In the genomic region with DNA sequence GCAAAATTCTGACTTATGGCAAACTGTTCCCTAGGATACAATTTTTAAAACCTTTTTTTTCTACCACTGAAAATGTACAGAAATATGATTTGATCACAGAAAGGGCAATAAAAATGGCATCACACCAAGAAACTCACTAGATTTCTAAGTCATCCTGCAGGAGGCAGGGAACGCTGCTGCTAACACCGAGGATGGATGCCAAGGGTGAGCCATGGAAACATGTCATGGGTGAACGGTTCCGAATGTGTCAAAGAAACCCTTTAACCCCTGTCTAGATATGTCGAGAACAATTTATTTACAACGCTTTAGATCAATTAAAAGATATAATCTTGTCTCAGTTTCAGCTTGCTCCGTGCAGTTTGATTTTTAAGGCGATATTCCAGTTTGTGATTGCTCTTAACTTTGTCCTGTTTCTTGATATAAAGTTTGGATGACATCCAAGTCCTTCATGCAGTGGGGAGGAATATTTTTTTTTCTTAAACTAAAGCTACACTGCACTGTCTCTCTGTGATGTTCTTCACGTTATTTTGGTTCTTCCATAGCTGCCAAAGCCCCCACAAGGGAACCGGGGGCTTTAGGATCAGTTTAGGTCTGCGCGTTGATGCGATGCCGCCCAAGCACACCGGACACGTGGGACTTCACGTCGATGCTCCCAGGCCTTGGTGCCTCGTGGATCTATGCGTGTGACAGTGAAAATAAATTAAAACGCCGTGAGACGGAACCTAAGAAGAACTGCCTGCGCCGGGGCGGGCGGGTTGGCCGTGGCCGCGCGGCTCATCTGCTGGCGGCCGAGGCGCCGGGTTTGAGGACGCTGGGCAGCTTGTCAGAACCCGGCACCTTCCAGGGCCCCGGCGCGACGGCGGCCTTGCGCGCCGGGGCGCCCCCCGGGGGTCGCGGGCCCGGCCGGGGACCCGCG, we compare ENCODE assay signal across 8 cellular contexts.
A peak's percentile ranks its signal among the peaks of the same experiment; 100 is the strongest.
DNase-seq lines count a peak whose midpoint lies in the region; ATAC-seq, FAIRE-seq and TF ChIP-seq lines count a peak whose summit lies in the region.

No MANE protein-coding gene starts in this region.

- H3K27me3 Mint-ChIP-seq in activated T-cell treated with anti-CD3 and anti-CD28 coated beads, Interleukin-2, amount 50 U/mL, for 72 hours (ENCODE audit: low read depth): peaks cover 35% of the 10 kb centered on the region
- H3K27me3 Mint-ChIP-seq in glutamatergic neuron (ENCODE audit: unreplicated experiment): peaks cover 2% of the 10 kb centered on the region

- TF ChIP-seq CTCF in glutamatergic neuron (IDR thresholded peaks at IDR 0.05; ENCODE audit: partially characterized antibody, unreplicated experiment): no peak

- no peak overlapping the region for H3K27ac Mint-ChIP-seq in activated T-cell treated with anti-CD3 and anti-CD28 coated beads, Interleukin-2, amount 50 U/mL, for 72 hours
- H3K27ac Mint-ChIP-seq in glutamatergic neuron (ENCODE audit: unreplicated experiment): peak overlapping the region; percentile 93

- no peaks in the 10 kb centered on the region for H3K36me3 Mint-ChIP-seq in activated T-cell treated with anti-CD3 and anti-CD28 coated beads, Interleukin-2, amount 50 U/mL, for 72 hours (ENCODE audit: insufficient read depth in 2 of 2)
- H3K36me3 Mint-ChIP-seq in glutamatergic neuron (ENCODE audit: unreplicated experiment): no peaks in the 10 kb centered on the region

- ATAC-seq in activated T-cell treated with anti-CD3 and anti-CD28 coated beads, Interleukin-2, amount 50 U/mL, for 72 hours (replicated peaks in 1 of 2): peak in 1 of 2 donors; percentile 10

- DNase-seq in D341Med (ENCODE audit: low spot score) (peak; percentile 47), H54 (ENCODE audit: insufficient read length, low spot score) (peak; percentile 68), NCI-H146 treated with DMSO at 0.1 percent for 48 hours (lab: John Stamatoyannopoulos, UW; ENCODE audit: unreplicated experiment) (peak; percentile 7), glutamatergic neuron (peak; percentile 39), pons (ENCODE audit: low spot score) (peak; percentile 34), T1000 (lab: John Stamatoyannopoulos, UW) (no peak), cerebellar nuclear complex (lab: John Stamatoyannopoulos, UW) (no peak)
- DNase-seq in activated T-cell treated with anti-CD3 and anti-CD28 coated beads, Interleukin-2, amount 50 U/mL, for 72 hours: peak; percentile 5 to 19

- peak overlapping the region; percentile 85 to 88 for H3K4me3 Mint-ChIP-seq in activated T-cell treated with anti-CD3 and anti-CD28 coated beads, Interleukin-2, amount 50 U/mL, for 72 hours
- H3K4me3 Mint-ChIP-seq in glutamatergic neuron (ENCODE audit: unreplicated experiment): peak overlapping the region; percentile 96

- H3K4me1 Mint-ChIP-seq in activated T-cell treated with anti-CD3 and anti-CD28 coated beads, Interleukin-2, amount 50 U/mL, for 72 hours (ENCODE audit: low read depth): peaks cover 17% of the 10 kb centered on the region
- peaks cover 20% of the 10 kb centered on the region for H3K4me1 Mint-ChIP-seq in glutamatergic neuron (ENCODE audit: low read depth, unreplicated experiment)

- no peaks in the 10 kb centered on the region for H3K9me3 Mint-ChIP-seq in activated T-cell treated with anti-CD3 and anti-CD28 coated beads, Interleukin-2, amount 50 U/mL, for 72 hours
- H3K9me3 Mint-ChIP-seq in glutamatergic neuron (ENCODE audit: unreplicated experiment): peaks cover 19% of the 10 kb centered on the region

- peak; percentile 41 for FAIRE-seq in H54 (lab: Jason Lieb, UNC)

- TF ChIP-seq POLR2A in H54 (IDR thresholded peaks at IDR 0.05; ENCODE audit: low read depth, low read length): no peak

Comparison
In these comparisons a context has a peak if more than half of its experiments do, and no peak if none do; other contexts are left out.
1. DNase-seq: peak in D341Med (single experiment), H54 (single experiment), NCI-H146 treated with DMSO at 0.1 percent for 48 hours (single experiment), activated T-cell treated with anti-CD3 and anti-CD28 coated beads, Interleukin-2, amount 50 U/mL, for 72 hours (2 of 2), glutamatergic neuron (single experiment) and pons (single experiment); none in T1000 (single experiment) and cerebellar nuclear complex (0 of 2).